Comparison of ENCODE assay signal across 1 cellular context in genomic region chrX:77597090-77597489, GRCh38.
TF ChIP-seq lines count a peak whose summit lies in the region.

No MANE protein-coding gene starts in this region.

TF ChIP-seq in GM23338, 12 proteins besides CTCF, POLR2A, EP300 and RAD21 (continued from another document):
- TF ChIP-seq, protein P1, sequence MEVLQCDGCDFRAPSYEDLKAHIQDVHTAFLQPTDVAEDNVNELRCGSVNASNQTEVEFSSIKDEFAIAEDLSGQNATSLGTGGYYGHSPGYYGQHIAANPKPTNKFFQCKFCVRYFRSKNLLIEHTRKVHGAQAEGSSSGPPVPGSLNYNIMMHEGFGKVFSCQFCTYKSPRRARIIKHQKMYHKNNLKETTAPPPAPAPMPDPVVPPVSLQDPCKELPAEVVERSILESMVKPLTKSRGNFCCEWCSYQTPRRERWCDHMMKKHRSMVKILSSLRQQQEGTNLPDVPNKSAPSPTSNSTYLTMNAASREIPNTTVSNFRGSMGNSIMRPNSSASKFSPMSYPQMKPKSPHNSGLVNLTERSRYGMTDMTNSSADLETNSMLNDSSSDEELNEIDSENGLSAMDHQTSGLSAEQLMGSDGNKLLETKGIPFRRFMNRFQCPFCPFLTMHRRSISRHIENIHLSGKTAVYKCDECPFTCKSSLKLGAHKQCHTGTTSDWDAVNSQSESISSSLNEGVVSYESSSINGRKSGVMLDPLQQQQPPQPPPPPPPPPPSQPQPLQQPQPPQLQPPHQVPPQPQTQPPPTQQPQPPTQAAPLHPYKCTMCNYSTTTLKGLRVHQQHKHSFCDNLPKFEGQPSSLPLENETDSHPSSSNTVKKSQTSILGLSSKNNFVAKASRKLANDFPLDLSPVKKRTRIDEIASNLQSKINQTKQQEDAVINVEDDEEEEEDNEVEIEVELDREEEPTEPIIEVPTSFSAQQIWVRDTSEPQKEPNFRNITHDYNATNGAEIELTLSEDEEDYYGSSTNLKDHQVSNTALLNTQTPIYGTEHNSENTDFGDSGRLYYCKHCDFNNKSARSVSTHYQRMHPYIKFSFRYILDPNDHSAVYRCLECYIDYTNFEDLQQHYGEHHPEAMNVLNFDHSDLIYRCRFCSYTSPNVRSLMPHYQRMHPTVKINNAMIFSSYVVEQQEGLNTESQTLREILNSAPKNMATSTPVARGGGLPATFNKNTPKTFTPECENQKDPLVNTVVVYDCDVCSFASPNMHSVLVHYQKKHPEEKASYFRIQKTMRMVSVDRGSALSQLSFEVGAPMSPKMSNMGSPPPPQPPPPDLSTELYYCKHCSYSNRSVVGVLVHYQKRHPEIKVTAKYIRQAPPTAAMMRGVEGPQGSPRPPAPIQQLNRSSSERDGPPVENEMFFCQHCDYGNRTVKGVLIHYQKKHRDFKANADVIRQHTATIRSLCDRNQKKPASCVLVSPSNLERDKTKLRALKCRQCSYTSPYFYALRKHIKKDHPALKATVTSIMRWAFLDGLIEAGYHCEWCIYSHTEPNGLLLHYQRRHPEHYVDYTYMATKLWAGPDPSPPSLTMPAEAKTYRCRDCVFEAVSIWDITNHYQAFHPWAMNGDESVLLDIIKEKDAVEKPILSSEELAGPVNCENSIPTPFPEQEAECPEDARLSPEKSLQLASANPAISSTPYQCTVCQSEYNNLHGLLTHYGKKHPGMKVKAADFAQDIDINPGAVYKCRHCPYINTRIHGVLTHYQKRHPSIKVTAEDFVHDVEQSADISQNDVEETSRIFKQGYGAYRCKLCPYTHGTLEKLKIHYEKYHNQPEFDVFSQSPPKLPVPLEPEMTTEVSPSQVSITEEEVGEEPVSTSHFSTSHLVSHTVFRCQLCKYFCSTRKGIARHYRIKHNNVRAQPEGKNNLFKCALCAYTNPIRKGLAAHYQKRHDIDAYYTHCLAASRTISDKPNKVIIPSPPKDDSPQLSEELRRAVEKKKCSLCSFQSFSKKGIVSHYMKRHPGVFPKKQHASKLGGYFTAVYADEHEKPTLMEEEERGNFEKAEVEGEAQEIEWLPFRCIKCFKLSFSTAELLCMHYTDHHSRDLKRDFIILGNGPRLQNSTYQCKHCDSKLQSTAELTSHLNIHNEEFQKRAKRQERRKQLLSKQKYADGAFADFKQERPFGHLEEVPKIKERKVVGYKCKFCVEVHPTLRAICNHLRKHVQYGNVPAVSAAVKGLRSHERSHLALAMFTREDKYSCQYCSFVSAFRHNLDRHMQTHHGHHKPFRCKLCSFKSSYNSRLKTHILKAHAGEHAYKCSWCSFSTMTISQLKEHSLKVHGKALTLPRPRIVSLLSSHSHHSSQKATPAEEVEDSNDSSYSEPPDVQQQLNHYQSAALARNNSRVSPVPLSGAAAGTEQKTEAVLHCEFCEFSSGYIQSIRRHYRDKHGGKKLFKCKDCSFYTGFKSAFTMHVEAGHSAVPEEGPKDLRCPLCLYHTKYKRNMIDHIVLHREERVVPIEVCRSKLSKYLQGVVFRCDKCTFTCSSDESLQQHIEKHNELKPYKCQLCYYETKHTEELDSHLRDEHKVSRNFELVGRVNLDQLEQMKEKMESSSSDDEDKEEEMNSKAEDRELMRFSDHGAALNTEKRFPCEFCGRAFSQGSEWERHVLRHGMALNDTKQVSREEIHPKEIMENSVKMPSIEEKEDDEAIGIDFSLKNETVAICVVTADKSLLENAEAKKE (CRISPR knock-in tag; IDR thresholded peaks at IDR 0.05): no peak
- TF ChIP-seq JUNB (IDR thresholded peaks at IDR 0.05; ENCODE audit: unreplicated experiment): no peak
- TF ChIP-seq NANOG (IDR thresholded peaks at IDR 0.05; ENCODE audit: borderline replicate concordance): no peak
